ENCODE assay signal across 9 cellular contexts in the genomic region with DNA sequence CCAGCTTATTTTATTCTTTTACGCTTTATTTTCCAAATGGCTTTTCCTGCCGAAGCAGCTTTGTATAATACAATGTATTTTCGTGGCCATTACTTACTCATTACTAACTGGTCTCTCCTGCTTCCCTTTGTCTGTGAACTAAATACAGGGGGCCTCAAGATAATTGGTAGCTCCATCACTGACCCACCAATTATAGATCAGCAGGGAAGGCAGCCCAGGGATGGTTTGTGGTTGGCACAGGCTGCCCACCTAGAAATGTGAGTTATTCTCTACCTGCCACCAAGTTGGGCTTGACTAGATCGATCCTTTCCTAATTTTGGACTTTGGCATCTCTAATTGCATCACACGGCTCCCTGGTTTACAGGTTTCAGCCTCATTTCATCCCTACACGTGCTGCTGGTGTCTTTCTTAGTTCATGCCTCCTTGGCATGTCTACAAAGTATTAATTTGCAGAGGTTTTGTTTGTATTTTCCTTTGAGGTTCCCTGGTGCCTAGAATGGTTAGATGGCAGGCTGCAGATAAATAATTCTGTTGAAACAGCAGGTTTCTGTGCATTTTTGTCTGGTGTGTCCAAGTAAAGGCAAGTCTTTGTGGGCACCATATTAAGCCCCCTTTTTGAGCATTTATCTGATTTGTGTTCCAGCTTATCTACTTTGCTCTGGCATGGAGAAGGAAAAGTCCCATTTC. TPM values are rescaled to one million over a fixed set of nuclear protein-coding genes. Genes with fewer than 3 reads are reported as not detected.
DNase-seq lines count a peak whose midpoint lies in the region; ATAC-seq and TF ChIP-seq lines count a peak whose summit lies in the region.
"Had no signal": no experiment of that assay in that cellular context is flagged by ENCODE, and none has a peak within 500 bp of the region (broad histone marks: within the 10 kb centered on the region; RNA-seq: fewer than 3 reads in every experiment).

No MANE protein-coding gene starts in this region.

- TF ChIP-seq POLR2A in GM18505 (IDR thresholded peaks at IDR 0.05; ENCODE audit: borderline replicate concordance, extremely low read depth, insufficient read depth, insufficient read length), result no peak

- H3K9me3 ChIP-seq in Panc1 (ENCODE audit: control insufficient read depth, insufficient read depth, low read depth, low read length) (no peaks in the 10 kb centered on the region), smooth muscle cell (replicated peaks; ENCODE audit: low read depth) (no peaks in the 10 kb centered on the region)

- H3K4me1 ChIP-seq in Panc1 (ENCODE audit: control insufficient read depth, insufficient read depth, low read length), result peaks cover 82% of the 10 kb centered on the region
- peaks cover 25% of the 10 kb centered on the region for H3K4me1 ChIP-seq in smooth muscle cell (ENCODE audit: low read depth)

- DNase-seq in NCI-H146 (lab: John Stamatoyannopoulos, UW), result peak; percentile 20
- no peak for DNase-seq in NCI-H146 treated with DMSO at 0.1 percent for 48 hours (lab: John Stamatoyannopoulos, UW; ENCODE audit: unreplicated experiment)
- DNase-seq in Panc1 (ENCODE audit: low read depth, low spot score), result no peak
- DNase-seq in endothelial cell (ENCODE audit: low spot score), result no peak
- DNase-seq in smooth muscle cell (lab: John Stamatoyannopoulos, UW; ENCODE audit: unreplicated experiment), result no peak
- DNase-seq in NCI-H1436 (lab: John Stamatoyannopoulos, UW), result no peak
- no peak for DNase-seq in stimulated activated CD4-positive, alpha-beta T cell treated with anti-CD3 and anti-CD28 coated beads, Interleukin-12 subunit alpha, Interleukin-12 subunit beta, amount 100 ng/mL, for 4 hours
- DNase-seq: NCI-H524 treated with DMSO at 0.1 percent for 48 hours had no signal

- H3K27me3 ChIP-seq in Panc1 (ENCODE audit: control insufficient read depth, insufficient read depth, low read length) (no peaks in the 10 kb centered on the region), smooth muscle cell (ENCODE audit: low read depth) (no peaks in the 10 kb centered on the region)

- peak overlapping the region; percentile 46 for H3K27ac Mint-ChIP-seq in endothelial cell (ENCODE audit: unreplicated experiment)

- POLR2A ChIA-PET in Panc1 (lab: Charles Lee), result no interaction called here

- peak overlapping the region in 1 of 2 experiments; percentile 26; a peak in 1 of 4 replicates for H3K4me3 ChIP-seq in Panc1 (ENCODE audit: low read depth in 2 of 2, low read length in 2 of 2)
- no peak overlapping the region for H3K4me3 ChIP-seq in smooth muscle cell

- no peaks in the 10 kb centered on the region for H3K9me3 Mint-ChIP-seq in endothelial cell (ENCODE audit: unreplicated experiment)

- in situ Hi-C loops in Panc1 (cut with HindIII; ENCODE audit: low pct_unique_long_range_greater_than_20kb, low sequenced_read_pairs), result no loop called here

- peaks cover 21% of the 10 kb centered on the region for H3F3A ChIP-seq in smooth muscle cell (ENCODE audit: low read depth)

- H3K27me3 Mint-ChIP-seq in endothelial cell (ENCODE audit: unreplicated experiment), result no peaks in the 10 kb centered on the region

- H3K27ac ChIP-seq in Panc1 (ENCODE audit: low read length) (peak overlapping the region; percentile 94), smooth muscle cell (ENCODE audit: low read depth) (peak overlapping the region; percentile 83)

- no TSS peak for BruUV-seq in Panc1 (replicated peaks; lab: Mats Ljungman, UMichigan)

- H3K4me1 Mint-ChIP-seq in endothelial cell (ENCODE audit: unreplicated experiment), result peaks cover 55% of the 10 kb centered on the region

- intact Hi-C loops in Panc1 (cut with micrococcal nuclease; ENCODE audit: unreplicated experiment), result loop anchor here (5.0 to 10.0 kb wide), 2 partner anchors 115 to 357 kb away; no protein-coding TSS in a partner anchor

- no peak overlapping the region for H2AFZ ChIP-seq in smooth muscle cell (ENCODE audit: low read depth)

- H4K20me1 ChIP-seq in smooth muscle cell (ENCODE audit: low read depth), result peaks cover 97% of the 10 kb centered on the region

- ATAC-seq in Panc1 (no peak), GM18505 (IDR thresholded peaks at IDR 0.05; ENCODE audit: unreplicated experiment) (no peak)

- peaks cover 30% of the 10 kb centered on the region for H3K79me2 ChIP-seq in smooth muscle cell (ENCODE audit: low read depth)

- H3K36me3 Mint-ChIP-seq in endothelial cell (ENCODE audit: low read depth, unreplicated experiment), result no peaks in the 10 kb centered on the region

- H3K4me2 ChIP-seq in smooth muscle cell, result peak overlapping the region; percentile 76

- H3K4me3 Mint-ChIP-seq in endothelial cell (ENCODE audit: unreplicated experiment), result no peak overlapping the region

- H3K9ac ChIP-seq in smooth muscle cell (ENCODE audit: low read depth), result no peak overlapping the region

- H3K36me3 ChIP-seq in Panc1 (ENCODE audit: control insufficient read depth, insufficient read depth, low read length) (no peaks in the 10 kb centered on the region), smooth muscle cell (ENCODE audit: low read depth) (no peaks in the 10 kb centered on the region)

- 90% methylated on average over 6 of the region's 6 CpGs for WGBS in smooth muscle cell (ENCODE audit: low lambda C conversion rate)

- CTCF ChIA-PET in Panc1 (lab: Charles Lee), result no interaction called here

- no peak for TF ChIP-seq CTCF in Panc1 (IDR thresholded peaks at IDR 0.05)
- no peak for TF ChIP-seq CTCF in endothelial cell (IDR thresholded peaks at IDR 0.05; ENCODE audit: unreplicated experiment)
- TF ChIP-seq CTCF in smooth muscle cell (IDR thresholded peaks at IDR 0.05; ENCODE audit: borderline replicate concordance, insufficient read depth, poor library complexity, severe bottlenecking), result no peak

RNA-seq across cellular contexts. Expression of a gene that starts 35.2 kb away (rescaled TPM):
- total RNA-seq in Panc1 (2021; ENCODE audit: unreplicated experiment) (36.0 TPM), endothelial cell (ENCODE audit: unreplicated experiment) (20.9 TPM), smooth muscle cell (8.2 and 14.2 TPM in 2 replicates)
- polyA plus RNA-seq in Panc1 (2012; ENCODE audit: insufficient read length), result 47.5 TPM
- polyA plus RNA-seq in smooth muscle cell, result 15.2 and 23.1 TPM in 2 replicates

RNA-seq across cellular contexts. Expression of a gene that starts 37.6 kb away (rescaled TPM):
- total RNA-seq in Panc1 (2021; ENCODE audit: unreplicated experiment) (68.1 TPM), endothelial cell (ENCODE audit: unreplicated experiment) (77.1 TPM), smooth muscle cell (18.6 and 27.6 TPM in 2 replicates)
- 53.3 TPM for polyA plus RNA-seq in Panc1 (2012; ENCODE audit: insufficient read length)
- 30.0 and 35.2 TPM in 2 replicates for polyA plus RNA-seq in smooth muscle cell
